Comparison of ENCODE assay signal across 10 cellular contexts in the genomic region with DNA sequence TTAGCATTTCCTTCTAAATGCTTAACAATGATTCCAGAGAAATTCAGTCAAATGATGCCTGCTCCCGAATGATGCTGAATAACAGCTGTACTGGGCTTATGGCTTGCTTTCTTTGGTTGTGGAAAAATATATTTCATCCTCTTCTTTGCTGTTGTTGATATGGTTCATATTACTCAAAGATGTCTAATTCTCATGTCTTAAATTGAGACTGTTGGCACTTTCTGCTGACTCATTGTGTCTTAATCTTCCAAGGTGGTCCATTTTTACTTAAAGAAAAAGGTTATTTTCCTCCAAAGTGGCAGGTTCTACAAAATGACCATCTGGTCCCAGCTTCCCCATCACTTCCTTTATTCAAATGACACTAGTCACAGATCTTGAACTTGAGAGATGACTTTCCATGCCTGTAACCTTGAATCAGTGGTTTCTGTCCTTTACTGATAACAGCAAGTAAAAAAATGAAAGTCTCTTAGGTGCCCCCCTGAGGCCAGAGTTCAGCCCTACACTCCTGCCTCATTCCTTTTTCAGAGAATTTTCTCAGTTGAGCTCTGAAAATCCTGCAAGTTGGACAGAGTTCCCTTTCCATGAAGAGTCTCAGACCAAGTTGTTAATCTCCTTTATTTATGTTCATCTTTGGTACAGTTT. TPM values are rescaled to one million over a fixed set of nuclear protein-coding genes. Genes with fewer than 3 reads are reported as not detected.
DNase-seq lines count a peak whose midpoint lies in the region; ATAC-seq and TF ChIP-seq lines count a peak whose summit lies in the region.
"Had no signal": no experiment of that assay in that cellular context is flagged by ENCODE, and none has a peak within 500 bp of the region (broad histone marks: within the 10 kb centered on the region; RNA-seq: fewer than 3 reads in every experiment).

No MANE protein-coding gene starts in this region.

- no peak overlapping the region for H3K4me3 ChIP-seq in brain microvascular endothelial cell (ENCODE audit: low read depth, low read length)
- no peak overlapping the region for H3K4me3 ChIP-seq in lower leg skin (ENCODE audit: low read depth, poor library complexity, severe bottlenecking)

- intact Hi-C loops in left ventricle myocardium superior (cut with micrococcal nuclease) = no loop called here
- intact Hi-C loops in lower leg skin (cut with DNase I; ENCODE audit: low total_unique reads) = no loop called here

- 70 to 74% methylated on average over 1 of the region's 1 CpG for WGBS in lower leg skin, 2 donors

- H3K27ac ChIP-seq in brain microvascular endothelial cell = no peak overlapping the region

- no peaks in the 10 kb centered on the region for H3K36me3 ChIP-seq in brain microvascular endothelial cell (replicated peaks)

- TF ChIP-seq CTCF in GM13977 (IDR thresholded peaks at IDR 0.05; ENCODE audit: extremely low read depth, insufficient read depth, missing control alignments) (peak; percentile 24), brain microvascular endothelial cell (IDR thresholded peaks at IDR 0.05; ENCODE audit: low read depth, low read length, missing control alignments) (peak; percentile 49), lower leg skin (IDR thresholded peaks at IDR 0.05) (no peak)

- no peak for TF ChIP-seq POLR2A in lower leg skin (IDR thresholded peaks at IDR 0.05)

- ATAC-seq in left ventricle myocardium superior = no peak

- in situ Hi-C loops in GM13977 (cut with MboI; ENCODE audit: low pct_unique_long_range_greater_than_20kb, low sequenced_read_pairs, unreplicated experiment) (no loop called here), brain microvascular endothelial cell (cut with HindIII; ENCODE audit: low pct_ligation_motif_present, low sequenced_read_pairs) (no loop called here)

- DNase-seq in A172 (ENCODE audit: low spot score) (peak; percentile 41), GM13977 (ENCODE audit: low spot score) (no peak), NCI-H1694 (lab: John Stamatoyannopoulos, UW) (peak; percentile 28), brain microvascular endothelial cell (no peak), hepatic stellate cell (ENCODE audit: low spot score) (no peak), left ventricle myocardium superior (no peak), lower leg skin (ENCODE audit: low spot score in 2 of 2) (no peak)
- no peak for DNase-seq in activated CD4-positive, alpha-beta T cell treated with anti-CD3 and anti-CD28 coated beads, Interleukin-2, amount 50 U/mL, for 48 hours
- DNase-seq: DMS79 treated with DMSO at 0.1 percent for 48 hours, Right ventricle myocardium superior had no signal

- H3K27me3 ChIP-seq in brain microvascular endothelial cell (replicated peaks) = no peaks in the 10 kb centered on the region

RNA-seq across cellular contexts. Expression of a gene that starts 6.9 kb away (rescaled TPM):
- total RNA-seq in A172 (2014; rRNA removed; shearing (Covaris generic)) = 0.12 TPM in 1 of 2 replicates, not detected in the other
- total RNA-seq in left ventricle myocardium superior = 0.67 TPM
- total RNA-seq in lower leg skin = 1 to 10 TPM in 1 of 4 donors, under 1 TPM in 1, not detected in 2; 0.34 to 2.1 TPM
- total RNA-seq: Right ventricle myocardium superior had no signal

Comparison
In these comparisons a context has a peak if more than half of its experiments do, and no peak if none do; other contexts are left out.
1. DNase-seq: peak in A172 (single experiment) and NCI-H1694 (single experiment); none in GM13977 (single experiment), brain microvascular endothelial cell (single experiment), hepatic stellate cell (single experiment), left ventricle myocardium superior (single experiment), activated CD4-positive, alpha-beta T cell treated with anti-CD3 and anti-CD28 coated beads, Interleukin-2, amount 50 U/mL, for 48 hours (0 of 2) and lower leg skin (0 of 2).
2. CTCF ChIP-seq: peak in GM13977 (single experiment) and brain microvascular endothelial cell (single experiment); none in lower leg skin (0 of 3).